Comparison of ENCODE assay signal across 8 cellular contexts in genomic region chr4:153153339-153153851, GRCh38. TPM values are rescaled to one million over a fixed set of nuclear protein-coding genes. Genes with fewer than 3 reads are reported as not detected.
DNase-seq lines count a peak whose midpoint lies in the region; ATAC-seq and TF ChIP-seq lines count a peak whose summit lies in the region.

No MANE protein-coding gene starts in this region.

- H3K4me3 Mint-ChIP-seq in glutamatergic neuron (ENCODE audit: unreplicated experiment): peak overlapping the region; percentile 87

- H3K4me3 ChIP-seq in osteoblast (ENCODE audit: insufficient read depth, low read length) (peak overlapping the region; percentile 68), tibial nerve (peak overlapping the region; percentile 41 to 74 (median 55))

- no peaks in the 10 kb centered on the region for H3K36me3 Mint-ChIP-seq in glutamatergic neuron (ENCODE audit: unreplicated experiment)

- no peak for TF ChIP-seq EP300 in tibial nerve (IDR thresholded peaks at IDR 0.05)

- H3K79me2 ChIP-seq in osteoblast (ENCODE audit: insufficient read depth, low read length): no peaks in the 10 kb centered on the region

- peaks cover 18% of the 10 kb centered on the region for H3K27me3 Mint-ChIP-seq in glutamatergic neuron (ENCODE audit: unreplicated experiment)

- peak overlapping the region; percentile 71 for H2AFZ ChIP-seq in osteoblast (ENCODE audit: low read length)

- peak overlapping the region; percentile 96 for H3K27ac Mint-ChIP-seq in glutamatergic neuron (ENCODE audit: unreplicated experiment)

- H3K4me2 ChIP-seq in osteoblast (ENCODE audit: insufficient read depth, low read length): peak overlapping the region; percentile 75

- H3K36me3 ChIP-seq in osteoblast (ENCODE audit: insufficient read depth, low read length) (no peaks in the 10 kb centered on the region), tibial nerve (no peaks in the 10 kb centered on the region)

- no peak overlapping the region for H3K27ac ChIP-seq in osteoblast (ENCODE audit: low read depth, low read length)
- H3K27ac ChIP-seq in tibial nerve: peak overlapping the region in 2 of 4 donors; percentile 1 to 79

- WGBS in tibial nerve, 2 donors: 0 to 6% methylated on average over 2 to 53 of the region's 53 CpGs

- peak; percentile 86 for DNase-seq in CD1c-positive myeloid dendritic cell (ENCODE audit: extremely low spot score)
- peak; percentile 64 for DNase-seq in RPMI7951 (ENCODE audit: low read depth)
- DNase-seq in activated naive CD4-positive, alpha-beta T cell (lab: John Stamatoyannopoulos, UW): peak; percentile 27 to 66 (median 41)
- peak; percentile 83 for DNase-seq in glutamatergic neuron
- DNase-seq in osteoblast (ENCODE audit: insufficient read length, low spot score, missing footprints): peak; percentile 79
- DNase-seq in tibial nerve (ENCODE audit: low spot score in 2 of 2): no peak

- TF ChIP-seq CTCF in glutamatergic neuron (IDR thresholded peaks at IDR 0.05; ENCODE audit: partially characterized antibody, unreplicated experiment) (peak; percentile 18), osteoblast (IDR thresholded peaks at IDR 0.05; ENCODE audit: extremely low read depth, low read depth, low read length) (no peak), tibial nerve (IDR thresholded peaks at IDR 0.05) (peak in 1 of 5 experiments; percentile 17)

- H3K4me1 Mint-ChIP-seq in glutamatergic neuron (ENCODE audit: low read depth, unreplicated experiment): peaks cover 31% of the 10 kb centered on the region

- H3K27me3 ChIP-seq in osteoblast (ENCODE audit: insufficient read depth, low read length): peaks cover 84% of the 10 kb centered on the region
- H3K27me3 ChIP-seq in tibial nerve: peaks cover 0 to 7% of the 10 kb centered on the region in 2 donors

- TF ChIP-seq POLR2A in tibial nerve (IDR thresholded peaks at IDR 0.05): no peak

- no peaks in the 10 kb centered on the region for H4K20me1 ChIP-seq in osteoblast (ENCODE audit: insufficient read depth, low read length)

- H3K9me3 Mint-ChIP-seq in glutamatergic neuron (ENCODE audit: unreplicated experiment): peaks cover 24% of the 10 kb centered on the region

- ATAC-seq in GM19372 (IDR thresholded peaks at IDR 0.05; ENCODE audit: low read depth, unreplicated experiment) (peak; percentile 69), HG03520 (IDR thresholded peaks at IDR 0.05; ENCODE audit: unreplicated experiment) (peak; percentile 60)

- H3K9me3 ChIP-seq in osteoblast (ENCODE audit: low read depth, low read length) (no peaks in the 10 kb centered on the region), tibial nerve (no peaks in the 10 kb centered on the region)

- peaks cover 15% of the 10 kb centered on the region for H3K4me1 ChIP-seq in osteoblast (ENCODE audit: insufficient read depth, low read length)
- peaks cover 0 to 22% (median 7%) of the 10 kb centered on the region in 4 donors for H3K4me1 ChIP-seq in tibial nerve

RNA-seq across cellular contexts. Expression of gene TRIM2, which starts 50.8 kb away (rescaled TPM):
- total RNA-seq in RPMI7951 (2014; rRNA removed; shearing (Covaris generic)): 30.6 and 34.7 TPM in 2 replicates
- 120 TPM for total RNA-seq in glutamatergic neuron (ENCODE audit: unreplicated experiment)
- total RNA-seq in osteoblast: 39.8 and 54.5 TPM in 2 replicates
- 10 to 100 TPM; 25.7 to 55.9 (median 42.5) TPM for total RNA-seq in tibial nerve

Comparison
In these comparisons a context has a peak if more than half of its experiments do, and no peak if none do; other contexts are left out.
1. DNase-seq: peak in CD1c-positive myeloid dendritic cell (single experiment), RPMI7951 (single experiment), activated naive CD4-positive, alpha-beta T cell (4 of 4), glutamatergic neuron (single experiment) and osteoblast (single experiment); none in tibial nerve (0 of 2).